Comparison of ENCODE assay signal across 2 cellular contexts in genomic region chr3:55605837-55606236, GRCh38.
TF ChIP-seq lines count a peak whose summit lies in the region.

No MANE protein-coding gene starts in this region.

TF ChIP-seq in liver, 16 proteins besides CTCF, POLR2A, EP300 and RAD21 (continued from another document):
- TF ChIP-seq JUND (IDR thresholded peaks at IDR 0.05), result peak in 1 of 2 donors; percentile 49
- peak; percentile 95 for TF ChIP-seq RXRA (IDR thresholded peaks at IDR 0.05)
- peak; percentile 83 to 86 for TF ChIP-seq HNF4A (conservative IDR thresholded peaks at IDR 0.05)
- peak; percentile 53 for TF ChIP-seq REST (IDR thresholded peaks at IDR 0.05)
- no peak for TF ChIP-seq GABPA (IDR thresholded peaks at IDR 0.05 in 1 of 2, conservative IDR thresholded peaks at IDR 0.05 in 1 of 2)
- peak; percentile 73 for TF ChIP-seq HNF4G (IDR thresholded peaks at IDR 0.05)
- TF ChIP-seq ATF3 (IDR thresholded peaks at IDR 0.05), result no peak
- TF ChIP-seq NR2F2 (IDR thresholded peaks at IDR 0.05), result no peak
- TF ChIP-seq FOXA1 (IDR thresholded peaks at IDR 0.05), result no peak
- no peak for TF ChIP-seq EGR1 (IDR thresholded peaks at IDR 0.05; ENCODE audit: low read depth in 2 of 2)
- TF ChIP-seq FOXA2 (IDR thresholded peaks at IDR 0.05), result peak; percentile 46
- peak; percentile 71 for TF ChIP-seq SP1 (IDR thresholded peaks at IDR 0.05)
- TF ChIP-seq TAF1 (conservative IDR thresholded peaks at IDR 0.05), result no peak
TF ChIP-seq in liver: peak in this region for 10.

TF ChIP-seq in HepG2, 621 proteins besides CTCF, POLR2A, EP300 and RAD21 (continued from another document):
- no peak for TF ChIP-seq SNRNP70 (IDR thresholded peaks at IDR 0.05; ENCODE audit: low read depth, low read length)
- TF ChIP-seq FOXJ3 (CRISPR knock-in tag; IDR thresholded peaks at IDR 0.05; ENCODE audit: borderline replicate concordance), result no peak
